3 cellular contexts compared by ENCODE assay signal in the genomic region with DNA sequence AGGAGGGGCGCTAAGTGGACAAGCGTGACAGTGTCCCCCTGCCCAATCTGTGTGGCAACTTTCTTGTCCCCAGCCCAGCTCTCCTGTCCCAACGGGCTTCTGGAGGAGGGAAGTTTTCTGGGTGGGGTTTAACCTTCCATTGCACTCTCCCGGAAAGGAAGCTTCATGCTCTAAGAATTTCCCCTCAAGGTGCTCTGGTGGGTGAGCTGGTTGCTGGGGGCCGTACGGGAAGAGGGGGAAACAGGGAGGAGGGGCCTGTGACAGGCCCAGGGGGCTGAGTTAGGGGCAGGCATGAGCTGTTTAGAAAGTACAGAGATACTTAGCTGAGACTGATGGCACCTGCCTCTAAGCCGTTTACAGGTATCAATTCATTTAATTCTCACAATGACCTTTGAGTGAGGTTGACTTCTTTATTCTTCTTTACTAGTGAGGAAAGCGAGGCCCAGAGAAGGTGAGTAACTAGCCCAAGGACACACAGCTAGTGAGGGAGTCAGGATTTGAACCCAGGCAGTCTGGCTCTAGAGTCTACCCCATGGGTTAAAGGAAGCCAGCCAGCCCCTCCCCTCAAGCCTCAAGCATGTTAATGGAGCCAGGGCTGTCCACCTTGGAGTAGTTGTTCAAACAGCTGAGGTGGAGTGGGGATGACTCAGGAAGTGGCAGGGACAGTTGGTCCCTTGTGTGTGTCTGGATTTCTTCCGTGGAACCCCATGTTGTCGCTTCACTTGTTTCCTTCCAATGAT.
TF ChIP-seq lines count a peak whose summit lies in the region.

No MANE protein-coding gene starts in this region.

TF ChIP-seq in SK-N-SH, 30 proteins besides CTCF, POLR2A, EP300 and RAD21 (continues in another document):
- TF ChIP-seq, protein P1, sequence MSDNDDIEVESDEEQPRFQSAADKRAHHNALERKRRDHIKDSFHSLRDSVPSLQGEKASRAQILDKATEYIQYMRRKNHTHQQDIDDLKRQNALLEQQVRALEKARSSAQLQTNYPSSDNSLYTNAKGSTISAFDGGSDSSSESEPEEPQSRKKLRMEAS (IDR thresholded peaks at IDR 0.05; ENCODE audit: low read depth), result no peak
- TF ChIP-seq FOXM1 (IDR thresholded peaks at IDR 0.05; ENCODE audit: low read depth) (no peak), GABPA (IDR thresholded peaks at IDR 0.05; ENCODE audit: low read depth) (no peak), EZH2phosphoT487 (IDR thresholded peaks at IDR 0.05; ENCODE audit: borderline replicate concordance, low read depth) (no peak), JUND (IDR thresholded peaks at IDR 0.05) (no peak), RXRA (IDR thresholded peaks at IDR 0.05; ENCODE audit: borderline replicate concordance, low read depth) (no peak), MXI1 (IDR thresholded peaks at IDR 0.05; ENCODE audit: low read depth, low read length) (no peak), TAF1 (IDR thresholded peaks at IDR 0.05; ENCODE audit: borderline replicate concordance, low read depth, low read length) (no peak), RFX5 (IDR thresholded peaks at IDR 0.05; ENCODE audit: low read length) (no peak), CHD2 (IDR thresholded peaks at IDR 0.05; ENCODE audit: low read length, partially characterized antibody) (no peak), GATA2 (CRISPR knock-in tag; IDR thresholded peaks at IDR 0.05) (no peak)
- TF ChIP-seq, protein P2, sequence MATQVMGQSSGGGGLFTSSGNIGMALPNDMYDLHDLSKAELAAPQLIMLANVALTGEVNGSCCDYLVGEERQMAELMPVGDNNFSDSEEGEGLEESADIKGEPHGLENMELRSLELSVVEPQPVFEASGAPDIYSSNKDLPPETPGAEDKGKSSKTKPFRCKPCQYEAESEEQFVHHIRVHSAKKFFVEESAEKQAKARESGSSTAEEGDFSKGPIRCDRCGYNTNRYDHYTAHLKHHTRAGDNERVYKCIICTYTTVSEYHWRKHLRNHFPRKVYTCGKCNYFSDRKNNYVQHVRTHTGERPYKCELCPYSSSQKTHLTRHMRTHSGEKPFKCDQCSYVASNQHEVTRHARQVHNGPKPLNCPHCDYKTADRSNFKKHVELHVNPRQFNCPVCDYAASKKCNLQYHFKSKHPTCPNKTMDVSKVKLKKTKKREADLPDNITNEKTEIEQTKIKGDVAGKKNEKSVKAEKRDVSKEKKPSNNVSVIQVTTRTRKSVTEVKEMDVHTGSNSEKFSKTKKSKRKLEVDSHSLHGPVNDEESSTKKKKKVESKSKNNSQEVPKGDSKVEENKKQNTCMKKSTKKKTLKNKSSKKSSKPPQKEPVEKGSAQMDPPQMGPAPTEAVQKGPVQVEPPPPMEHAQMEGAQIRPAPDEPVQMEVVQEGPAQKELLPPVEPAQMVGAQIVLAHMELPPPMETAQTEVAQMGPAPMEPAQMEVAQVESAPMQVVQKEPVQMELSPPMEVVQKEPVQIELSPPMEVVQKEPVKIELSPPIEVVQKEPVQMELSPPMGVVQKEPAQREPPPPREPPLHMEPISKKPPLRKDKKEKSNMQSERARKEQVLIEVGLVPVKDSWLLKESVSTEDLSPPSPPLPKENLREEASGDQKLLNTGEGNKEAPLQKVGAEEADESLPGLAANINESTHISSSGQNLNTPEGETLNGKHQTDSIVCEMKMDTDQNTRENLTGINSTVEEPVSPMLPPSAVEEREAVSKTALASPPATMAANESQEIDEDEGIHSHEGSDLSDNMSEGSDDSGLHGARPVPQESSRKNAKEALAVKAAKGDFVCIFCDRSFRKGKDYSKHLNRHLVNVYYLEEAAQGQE (IDR thresholded peaks at IDR 0.05; ENCODE audit: low read depth, low read length), result no peak
- TF ChIP-seq, protein P3, sequence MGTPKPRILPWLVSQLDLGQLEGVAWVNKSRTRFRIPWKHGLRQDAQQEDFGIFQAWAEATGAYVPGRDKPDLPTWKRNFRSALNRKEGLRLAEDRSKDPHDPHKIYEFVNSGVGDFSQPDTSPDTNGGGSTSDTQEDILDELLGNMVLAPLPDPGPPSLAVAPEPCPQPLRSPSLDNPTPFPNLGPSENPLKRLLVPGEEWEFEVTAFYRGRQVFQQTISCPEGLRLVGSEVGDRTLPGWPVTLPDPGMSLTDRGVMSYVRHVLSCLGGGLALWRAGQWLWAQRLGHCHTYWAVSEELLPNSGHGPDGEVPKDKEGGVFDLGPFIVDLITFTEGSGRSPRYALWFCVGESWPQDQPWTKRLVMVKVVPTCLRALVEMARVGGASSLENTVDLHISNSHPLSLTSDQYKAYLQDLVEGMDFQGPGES (IDR thresholded peaks at IDR 0.05; ENCODE audit: low read depth, low read length), result no peak
- TF ChIP-seq, protein P4, sequence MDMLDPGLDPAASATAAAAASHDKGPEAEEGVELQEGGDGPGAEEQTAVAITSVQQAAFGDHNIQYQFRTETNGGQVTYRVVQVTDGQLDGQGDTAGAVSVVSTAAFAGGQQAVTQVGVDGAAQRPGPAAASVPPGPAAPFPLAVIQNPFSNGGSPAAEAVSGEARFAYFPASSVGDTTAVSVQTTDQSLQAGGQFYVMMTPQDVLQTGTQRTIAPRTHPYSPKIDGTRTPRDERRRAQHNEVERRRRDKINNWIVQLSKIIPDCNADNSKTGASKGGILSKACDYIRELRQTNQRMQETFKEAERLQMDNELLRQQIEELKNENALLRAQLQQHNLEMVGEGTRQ (IDR thresholded peaks at IDR 0.05; ENCODE audit: borderline replicate concordance, low read depth, low read length), result no peak

TF ChIP-seq in SK-N-SH treated with all-trans-retinoic acid at 6 μM for 48 hours, 23 proteins besides CTCF, POLR2A, EP300 and RAD21:
- TF ChIP-seq BACH2 (CRISPR knock-in tag; IDR thresholded peaks at IDR 0.05; ENCODE audit: borderline replicate concordance) (no peak), ZNF70 (CRISPR knock-in tag; IDR thresholded peaks at IDR 0.05) (no peak), ZNF565 (CRISPR knock-in tag; conservative IDR thresholded peaks at IDR 0.05; ENCODE audit: low read depth) (no peak), OSR1 (CRISPR knock-in tag; IDR thresholded peaks at IDR 0.05) (no peak), RARB (CRISPR knock-in tag; IDR thresholded peaks at IDR 0.05) (no peak)

TF ChIP-seq in GM23338, 12 proteins besides CTCF, POLR2A, EP300 and RAD21:
- TF ChIP-seq POLR2AphosphoS5 (IDR thresholded peaks at IDR 0.05; ENCODE audit: low read depth) (no peak), EZH2 (IDR thresholded peaks at IDR 0.05; ENCODE audit: low read depth, unreplicated experiment) (no peak), EZH2phosphoT487 (IDR thresholded peaks at IDR 0.05; ENCODE audit: unreplicated experiment) (no peak), CREB1 (CRISPR knock-in tag; IDR thresholded peaks at IDR 0.05; ENCODE audit: low read depth) (no peak), NANOG (IDR thresholded peaks at IDR 0.05; ENCODE audit: borderline replicate concordance) (no peak)
- TF ChIP-seq, protein P2 (IDR thresholded peaks at IDR 0.05; ENCODE audit: unreplicated experiment), result no peak
TF ChIP-seq in GM23338: peak in this region for 0.
